In genomic region chr16:80466024-80466986, GRCh38 we compare ENCODE assay signal across 8 cellular contexts.
A peak's percentile ranks its signal among the peaks of the same experiment; 100 is the strongest.
DNase-seq lines count a peak whose midpoint lies in the region; ATAC-seq, FAIRE-seq and TF ChIP-seq lines count a peak whose summit lies in the region.

No MANE protein-coding gene starts in this region.

- H3K27me3 ChIP-seq in thoracic aorta (replicated peaks; ENCODE audit: insufficient read depth) = no peaks in the 10 kb centered on the region

- DNase-seq in COLO668 (lab: John Stamatoyannopoulos, UW; ENCODE audit: unreplicated experiment) (peak; percentile 68), HS-5 (ENCODE audit: low read depth) (peak; percentile 4), RCC 7860 (ENCODE audit: low spot score) (peak; percentile 30), foreskin melanocyte (peak; percentile 33), nucleus accumbens (lab: John Stamatoyannopoulos, UW) (peak in 49 of 56 donors; percentile 2 to 83 (median 39)), thoracic aorta (ENCODE audit: low spot score) (no peak)

- H3K4me3 Mint-ChIP-seq in activated T-helper 17 cell treated with anti-CD3 and anti-CD28 coated beads, Interleukin-2, amount 50 U/mL, for 72 hours = no peak overlapping the region

- FAIRE-seq in RCC 7860 (lab: Jason Lieb, UNC) = no peak

- no peaks in the 10 kb centered on the region for H3K9me3 Mint-ChIP-seq in activated T-helper 17 cell treated with anti-CD3 and anti-CD28 coated beads, Interleukin-2, amount 50 U/mL, for 72 hours

- H3K4me1 ChIP-seq in thoracic aorta (ENCODE audit: control insufficient read depth in 1 of 2, low read depth in 2 of 2) = no peaks in the 10 kb centered on the region

- no peak overlapping the region for H3K27ac ChIP-seq in thoracic aorta

- no peaks in the 10 kb centered on the region for H3K9me3 ChIP-seq in thoracic aorta

- H3K27me3 Mint-ChIP-seq in activated T-helper 17 cell treated with anti-CD3 and anti-CD28 coated beads, Interleukin-2, amount 50 U/mL, for 72 hours = peaks cover 22% of the 10 kb centered on the region

- H3K36me3 ChIP-seq in thoracic aorta = no peaks in the 10 kb centered on the region

- no peaks in the 10 kb centered on the region for H3K36me3 Mint-ChIP-seq in activated T-helper 17 cell treated with anti-CD3 and anti-CD28 coated beads, Interleukin-2, amount 50 U/mL, for 72 hours (ENCODE audit: low read depth)

- H3K4me1 Mint-ChIP-seq in activated T-helper 17 cell treated with anti-CD3 and anti-CD28 coated beads, Interleukin-2, amount 50 U/mL, for 72 hours = no peaks in the 10 kb centered on the region

- ATAC-seq in GM19463 (IDR thresholded peaks at IDR 0.05; ENCODE audit: unreplicated experiment) (peak; percentile 80), thoracic aorta (ENCODE audit: insufficient number of reproducible peaks, low FRiP score, low read depth) (no peak)
- peak; percentile 77 for ATAC-seq in activated T-helper 17 cell treated with anti-CD3 and anti-CD28 coated beads, Interleukin-2, amount 50 U/mL, for 72 hours (replicated peaks)

- no peak overlapping the region for H3K4me3 ChIP-seq in thoracic aorta

- TF ChIP-seq CTCF in thoracic aorta (IDR thresholded peaks at IDR 0.05) = peak; percentile 38

- no peak overlapping the region for H3K27ac Mint-ChIP-seq in activated T-helper 17 cell treated with anti-CD3 and anti-CD28 coated beads, Interleukin-2, amount 50 U/mL, for 72 hours
